Comparison of ENCODE assay signal across 12 cellular contexts in the genomic region with DNA sequence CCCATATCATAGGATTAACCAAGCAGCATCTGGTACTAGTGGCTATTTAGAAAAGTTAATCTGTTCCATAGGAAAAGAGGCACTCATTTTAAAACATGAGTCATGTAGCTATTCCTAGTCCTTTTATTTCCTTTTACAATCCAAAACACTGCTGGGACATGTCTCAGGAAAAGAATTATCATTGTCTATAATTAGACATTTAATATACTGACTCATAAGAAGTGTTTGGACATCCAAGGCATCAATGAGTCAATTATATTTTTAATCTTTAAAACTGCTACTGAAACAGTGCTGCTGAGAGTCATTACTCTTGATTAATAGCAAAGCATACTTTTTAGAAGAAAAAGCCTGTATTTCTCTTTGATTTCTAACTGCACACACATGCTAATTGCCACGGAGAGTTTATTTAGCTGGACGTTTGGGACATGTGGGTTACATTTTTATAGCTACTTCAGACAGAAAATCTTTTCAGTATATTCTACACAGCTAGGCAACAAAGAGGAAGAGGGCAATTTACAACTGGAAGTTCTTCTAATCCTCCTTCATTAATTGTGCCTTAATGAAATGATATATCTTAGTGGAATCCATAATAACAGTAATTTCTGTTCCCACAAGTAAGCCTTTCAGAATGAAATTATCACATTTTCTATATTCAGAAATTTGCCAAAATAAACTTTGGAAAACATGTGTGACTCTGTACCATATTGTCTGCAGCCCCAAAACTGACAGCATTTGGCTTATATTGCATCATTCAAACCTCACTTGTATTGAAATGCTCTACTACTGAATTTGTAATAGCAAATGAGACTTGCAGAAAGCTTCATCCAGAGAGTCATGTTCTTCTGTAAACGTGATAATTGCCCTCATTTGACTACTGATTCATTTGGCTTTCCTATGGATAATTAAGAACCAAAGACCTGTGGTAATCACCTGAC.
DNase-seq lines count a peak whose midpoint lies in the region; ATAC-seq lines count a peak whose summit lies in the region.
"Had no signal": no experiment of that assay in that cellular context is flagged by ENCODE, and none has a peak within 500 bp of the region (broad histone marks: within the 10 kb centered on the region; RNA-seq: fewer than 3 reads in every experiment).

No MANE protein-coding gene starts in this region.

- H3K4me3 ChIP-seq in Karpas-422 (ENCODE audit: low read length) = no peak overlapping the region
- H3K4me3 ChIP-seq: pancreas had no signal

- H4K20me1 ChIP-seq in Karpas-422 (ENCODE audit: insufficient read depth, low read depth, low read length) = no peaks in the 10 kb centered on the region

- peaks cover 4% of the 10 kb centered on the region; the same call in 1 of the 2 replicates for H3K9me3 ChIP-seq in Karpas-422 (ENCODE audit: low read length)
- H3K9me3 ChIP-seq: pancreas had no signal

- H2AFZ ChIP-seq in Karpas-422 (ENCODE audit: low read length) = no peak overlapping the region

- H3K9me2 ChIP-seq in Karpas-422 (replicated peaks; ENCODE audit: insufficient read depth, low read length) = no peaks in the 10 kb centered on the region

- H3K9ac ChIP-seq in Karpas-422 (ENCODE audit: low read length) = no peak overlapping the region

- H3K27me3 ChIP-seq in Karpas-422 (ENCODE audit: low read length) = no peaks in the 10 kb centered on the region
- H3K27me3 ChIP-seq: pancreas had no signal

- H3K4me2 ChIP-seq in Karpas-422 (ENCODE audit: low read depth, low read length, poor library complexity, severe bottlenecking) = no peak overlapping the region

- DNase-seq in DMS53 (lab: John Stamatoyannopoulos, UW) = peak; percentile 33
- peak; percentile 49 to 90 for DNase-seq in NCI-H524 (lab: John Stamatoyannopoulos, UW)
- peak; percentile 24 for DNase-seq in dedifferentiated amniotic fluid mesenchymal stem cell (ENCODE audit: extremely low spot score)
- DNase-seq in myocyte (ENCODE audit: low read depth) = peak; percentile 57
- DNase-seq in central memory CD4-positive, alpha-beta T cell = no peak
- DNase-seq in hippocampal formation (lab: John Stamatoyannopoulos, UW) = no peak
- DNase-seq in Karpas-422 = no peak
- DNase-seq: activated naive CD8-positive, alpha-beta T cell treated with anti-CD3 and anti-CD28 coated beads, Interleukin-2, amount 50 U/mL, for 24 hours; Kasumi-1; pancreas had no signal

- no peaks in the 10 kb centered on the region for H3K4me1 ChIP-seq in Karpas-422 (ENCODE audit: low read length)
- H3K4me1 ChIP-seq: pancreas had no signal

- ATAC-seq in GM21825 (IDR thresholded peaks at IDR 0.05; ENCODE audit: unreplicated experiment) = no peak
- ATAC-seq: activated naive CD8-positive, alpha-beta T cell treated with anti-CD3 and anti-CD28 coated beads, Interleukin-2, amount 50 U/mL, for 24 hours; pancreas had no signal

- no peaks in the 10 kb centered on the region for H3K36me3 ChIP-seq in Karpas-422 (ENCODE audit: insufficient read depth, low read length)
- H3K36me3 ChIP-seq: pancreas had no signal

- H3K27ac ChIP-seq in Karpas-422 (ENCODE audit: low read length) = no peak overlapping the region
- H3K27ac ChIP-seq: C4-2B, pancreas had no signal

- no peaks in the 10 kb centered on the region for H3K79me2 ChIP-seq in Karpas-422 (ENCODE audit: low read length)

Comparison
In these comparisons a context has a peak if more than half of its experiments do, and no peak if none do; other contexts are left out.
1. DNase-seq: peak in DMS53 (single experiment), NCI-H524 (2 of 2), dedifferentiated amniotic fluid mesenchymal stem cell (single experiment) and myocyte (single experiment); none in central memory CD4-positive, alpha-beta T cell (single experiment), hippocampal formation (0 of 2) and Karpas-422 (single experiment).